ENCODE assay signal across 26 cellular contexts in the genomic region with DNA sequence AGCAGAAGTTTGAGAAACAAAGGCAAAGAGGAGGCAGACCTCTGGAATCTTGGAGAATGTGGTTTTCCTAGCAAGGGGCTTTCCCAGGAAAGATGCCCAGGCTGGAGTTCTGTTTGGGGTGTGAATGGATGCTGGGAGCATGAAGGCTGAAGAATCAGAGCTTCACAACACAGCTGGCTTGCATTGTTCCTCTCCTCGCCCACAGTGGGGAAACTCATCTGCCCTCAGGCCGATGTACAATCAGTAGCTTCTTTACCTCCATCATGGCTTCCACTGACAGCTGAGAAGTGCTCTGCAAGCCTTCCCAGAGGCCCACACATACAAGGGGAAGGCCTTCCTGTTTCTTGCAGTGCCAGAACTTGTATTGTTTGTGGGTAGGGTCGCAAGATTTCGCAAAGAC.
"Had no signal": no experiment of that assay in that cellular context is flagged by ENCODE, and none has a peak within 500 bp of the region (broad histone marks: within the 10 kb centered on the region; RNA-seq: fewer than 3 reads in every experiment).

No MANE protein-coding gene starts in this region.

- H3K27ac ChIP-seq: esophagus muscularis mucosa, neutrophil, pancreas, prostate gland, skin epidermis, thoracic aorta had no signal

- H3K27me3 ChIP-seq: esophagus muscularis mucosa, neutrophil, pancreas had no signal

- H3K36me3 ChIP-seq: esophagus muscularis mucosa, neutrophil, pancreas, prostate gland, thoracic aorta had no signal

- H3K9me3 Mint-ChIP-seq: natural killer cell treated with Interleukin-12 subunit alpha and Interleukin-12 subunit beta and Interleukin-15 and Interleukin-18, amount 100 ng/mL, for 72 hours had no signal

- ATAC-seq: mucosa of descending colon; natural killer cell treated with Interleukin-12 subunit alpha and Interleukin-12 subunit beta and Interleukin-15 and Interleukin-18, amount 100 ng/mL, for 72 hours; pancreas; sciatic nerve; stimulated activated naive CD8-positive, alpha-beta T cell treated with anti-CD3 and anti-CD28 coated beads, Interleukin-15, Interleukin-2, amounts not matched to agents 100 U/mL and 50 U/mL, for 24 hours had no signal

- H3K36me3 Mint-ChIP-seq: memory B cell; natural killer cell treated with Interleukin-12 subunit alpha and Interleukin-12 subunit beta and Interleukin-15 and Interleukin-18, amount 100 ng/mL, for 72 hours had no signal

- H3K4me1 ChIP-seq: esophagus muscularis mucosa, pancreas, prostate gland had no signal

- H3K4me3 ChIP-seq: esophagus muscularis mucosa, mucosa of descending colon, pancreas, prostate gland, skin epidermis, thoracic aorta had no signal

- H3K4me1 Mint-ChIP-seq: memory B cell had no signal

- H3K27ac Mint-ChIP-seq: endodermal cell; memory B cell; natural killer cell treated with Interleukin-12 subunit alpha and Interleukin-12 subunit beta and Interleukin-15 and Interleukin-18, amount 100 ng/mL, for 72 hours had no signal

- H3K27me3 Mint-ChIP-seq: memory B cell had no signal

- H3K4me3 Mint-ChIP-seq: endodermal cell; memory B cell; natural killer cell treated with Interleukin-12 subunit alpha and Interleukin-12 subunit beta and Interleukin-15 and Interleukin-18, amount 100 ng/mL, for 72 hours had no signal

- H3K9me3 ChIP-seq: esophagus muscularis mucosa, mucosa of descending colon, neutrophil, pancreas, prostate gland, thoracic aorta had no signal

- DNase-seq: activated CD4-positive, alpha-beta T cell treated with anti-CD3 and anti-CD28 coated beads for 4 hours; activated CD4-positive, alpha-beta T cell treated with anti-CD3 and anti-CD28 coated beads, Interleukin-2, amount 50 U/mL, for 48 hours; activated CD4-positive, CD25-positive, alpha-beta regulatory T cell; activated CD8-positive, alpha-beta memory T cell treated with anti-CD3 and anti-CD28 coated beads for 24 hours; activated CD8-positive, alpha-beta memory T cell treated with anti-CD3 and anti-CD28 coated beads, Interleukin-2, amount 50 U/mL, for 4 hours; activated gamma-delta T cell; activated naive CD4-positive, alpha-beta T cell treated with anti-CD3 and anti-CD28 coated beads, Interleukin-2, amount 50 U/mL, for 16 hours; activated T-cell treated with anti-CD3 and anti-CD28 coated beads, Interleukin-2, amount 50 U/mL, for 1 hour; amniotic stem cell; caudate nucleus; endodermal cell; foreskin melanocyte; mucosa of descending colon; pancreas; retina; stimulated activated CD4-positive, alpha-beta T cell treated with anti-CD3 and anti-CD28 coated beads, Interleukin-12 subunit alpha, Interleukin-12 subunit beta, amount 100 ng/mL, for 4 hours; stimulated activated CD4-positive, alpha-beta T cell treated with anti-CD3 and anti-CD28 coated beads, Interleukin-4, amount 100 ng/mL, for 1 hour; stimulated activated naive CD8-positive, alpha-beta T cell treated with anti-CD3 and anti-CD28 coated beads, Interleukin-15, Interleukin-2, amounts not matched to agents 100 U/mL and 50 U/mL, for 24 hours had no signal
